ENCODE assay signal across 7 cellular contexts in the genomic region with DNA sequence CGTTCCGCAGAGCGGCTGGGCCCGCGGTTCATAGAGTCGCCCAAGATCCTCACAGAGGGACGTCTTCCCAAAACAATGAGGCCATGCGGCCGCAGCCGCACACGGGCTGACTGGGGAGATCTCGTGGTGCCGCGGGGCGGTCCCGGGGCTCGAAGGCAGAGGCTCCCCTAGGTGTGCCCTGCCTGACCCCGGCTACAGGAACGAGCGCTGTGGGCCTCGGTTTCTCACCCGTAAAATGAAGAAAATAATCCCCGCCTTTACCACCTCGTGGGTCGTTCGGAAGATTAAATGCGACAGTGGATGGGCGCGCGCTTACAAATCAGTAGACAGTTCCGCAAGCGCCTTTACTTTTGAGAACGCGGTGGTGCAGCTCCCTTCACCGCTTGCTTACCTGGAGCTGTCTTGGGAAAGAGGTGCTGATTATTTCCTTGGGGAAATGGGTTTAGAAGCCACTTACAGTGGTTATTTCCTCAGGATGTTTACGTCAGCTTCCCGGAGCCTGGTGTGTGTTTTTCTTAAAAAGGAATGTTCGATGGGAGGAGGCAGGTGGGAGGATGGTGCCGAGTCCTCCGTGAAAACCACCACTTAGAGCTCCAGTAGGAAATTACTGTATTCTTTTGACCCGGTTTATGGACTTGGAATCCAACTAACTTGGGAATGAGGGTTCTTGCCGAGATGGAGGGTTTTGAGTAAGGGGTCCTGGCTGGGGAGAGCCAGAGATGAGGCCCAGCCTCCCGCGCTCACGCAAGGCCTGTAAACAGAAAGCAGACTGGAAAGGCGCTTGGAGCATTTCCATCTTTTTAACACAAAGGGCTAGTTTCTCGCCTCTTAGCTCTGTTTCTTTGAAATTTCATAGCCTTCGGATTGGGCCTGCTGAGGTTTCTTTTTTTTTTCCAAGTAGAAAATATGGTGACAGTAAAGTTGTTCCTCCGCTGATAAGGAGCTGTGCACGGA. TPM values are rescaled to one million over a fixed set of nuclear protein-coding genes. Genes with fewer than 3 reads are reported as not detected.
DNase-seq lines count a peak whose midpoint lies in the region; ATAC-seq lines count a peak whose summit lies in the region.

No MANE protein-coding gene starts in this region.

- no peaks in the 10 kb centered on the region for H3K9me3 Mint-ChIP-seq in IgD-negative memory B cell

- in situ Hi-C loops in T47D (cut with HindIII; ENCODE audit: low pct_unique_long_range_greater_than_20kb, low sequenced_read_pairs): no loop called here

- ATAC-seq in GM19025 (IDR thresholded peaks at IDR 0.05; ENCODE audit: low read depth, unreplicated experiment): peak; percentile 1

- H3K4me3 Mint-ChIP-seq in IgD-negative memory B cell: peak overlapping the region; percentile 71 to 89 (median 81)

- no peaks in the 10 kb centered on the region for H3K36me3 Mint-ChIP-seq in IgD-negative memory B cell

- peaks cover 0 to 5% (median 0%) of the 10 kb centered on the region in 3 donors for H3K4me1 Mint-ChIP-seq in IgD-negative memory B cell

- peak overlapping the region in 2 of 3 donors; percentile 40 to 64 for H3K27ac Mint-ChIP-seq in IgD-negative memory B cell

- DNase-seq in T47D (ENCODE audit: low read depth in 1 of 2, low spot score in 1 of 2) (peak; percentile 42 to 75), left kidney (ENCODE audit: low read depth, low spot score) (peak; percentile 87), stromal cell of bone marrow (ENCODE audit: low read depth) (peak; percentile 1), NCI-H2107 treated with DMSO at 0.1 percent for 48 hours (lab: John Stamatoyannopoulos, UW; ENCODE audit: unreplicated experiment) (no peak), 8988T (no peak)

- peaks cover 20% of the 10 kb centered on the region for H3K27me3 Mint-ChIP-seq in IgD-negative memory B cell

RNA-seq across cellular contexts. Expression of gene MEX3B, which starts 2.0 kb away (rescaled TPM):
- not detected for polyA plus RNA-seq in IgD-negative memory B cell

Comparison
In these comparisons a context has a peak if more than half of its experiments do, and no peak if none do; other contexts are left out.
1. DNase-seq: peak in T47D (2 of 2), left kidney (single experiment) and stromal cell of bone marrow (single experiment); none in NCI-H2107 treated with DMSO at 0.1 percent for 48 hours (single experiment) and 8988T (single experiment).